17 cellular contexts compared by ENCODE assay signal in the genomic region with DNA sequence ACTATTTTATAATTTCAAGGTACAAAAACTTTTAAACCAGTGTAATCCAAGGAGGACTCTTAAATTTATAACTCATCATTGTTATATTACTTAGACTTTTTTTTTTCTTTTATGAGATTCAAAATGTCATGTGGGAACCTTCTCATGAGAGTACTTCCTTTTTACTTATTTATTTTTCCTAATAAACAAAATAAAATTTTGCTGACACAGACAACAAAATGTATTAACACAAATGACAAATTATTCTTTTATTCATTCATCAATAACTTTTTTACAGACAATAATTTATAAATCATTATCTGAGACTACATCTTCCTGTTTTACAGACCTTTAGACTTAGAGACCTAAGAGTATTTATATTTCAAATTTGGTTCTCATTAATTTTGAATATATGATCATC.
DNase-seq lines count a peak whose midpoint lies in the region; ATAC-seq, FAIRE-seq and TF ChIP-seq lines count a peak whose summit lies in the region.
"Had no signal": no experiment of that assay in that cellular context is flagged by ENCODE, and none has a peak within 500 bp of the region (broad histone marks: within the 10 kb centered on the region; RNA-seq: fewer than 3 reads in every experiment).

No MANE protein-coding gene starts in this region.

- intact Hi-C loops in HepG2 (cut with micrococcal nuclease; ENCODE audit: unreplicated experiment): no loop called here
- intact Hi-C loops in right lobe of liver (cut with DNase I): no loop called here
- intact Hi-C loops in pancreas (cut with DNase I): no loop called here
- intact Hi-C loops in ovary (cut with DNase I): no loop called here

- peaks cover 5% of the 10 kb centered on the region for H3K9me3 ChIP-seq in HepG2 (ENCODE audit: low read length)
- H3K9me3 ChIP-seq in right lobe of liver: no peaks in the 10 kb centered on the region
- H3K9me3 ChIP-seq in astrocyte (ENCODE audit: insufficient read depth, low read depth, low read length): no peaks in the 10 kb centered on the region
- H3K9me3 ChIP-seq in pancreas: peaks cover 0 to 5% (median 0%) of the 10 kb centered on the region in 4 donors
- H3K9me3 ChIP-seq in ovary: no peaks in the 10 kb centered on the region

- no peaks in the 10 kb centered on the region for H3K36me3 ChIP-seq in HepG2 (replicated peaks in 1 of 2; ENCODE audit: control insufficient read depth in 1 of 2, insufficient read depth in 2 of 2, low read length in 2 of 2)
- H3K36me3 ChIP-seq in right lobe of liver: no peaks in the 10 kb centered on the region
- no peaks in the 10 kb centered on the region for H3K36me3 ChIP-seq in astrocyte (ENCODE audit: insufficient read depth, low read length)
- no peaks in the 10 kb centered on the region for H3K36me3 ChIP-seq in pancreas
- H3K36me3 ChIP-seq in ovary: no peaks in the 10 kb centered on the region
- H3K36me3 ChIP-seq: BLaER1 had no signal

- no peak for FAIRE-seq in HepG2 (lab: Jason Lieb, UNC)
- no peak for FAIRE-seq in astrocyte (lab: Jason Lieb, UNC)
- FAIRE-seq in pancreas (lab: Jason Lieb, UNC): peak; percentile 29
- FAIRE-seq: HTR-8/SVneo had no signal

- TF ChIP-seq EP300 in HepG2 (IDR thresholded peaks at IDR 0.05; ENCODE audit: low read depth in 2 of 2, low read length in 2 of 2) (no peak), HepG2 (CRISPR knock-in tag; IDR thresholded peaks at IDR 0.05; ENCODE audit: borderline replicate concordance) (no peak), ovary (IDR thresholded peaks at IDR 0.05) (no peak)

- no peak for ATAC-seq in HepG2
- ATAC-seq in right lobe of liver: no peak
- ATAC-seq in foreskin keratinocyte: no peak
- no peak for ATAC-seq in pancreas

- TF ChIP-seq CTCF in HepG2 (CRISPR knock-in tag; IDR thresholded peaks at IDR 0.05) (no peak), right lobe of liver (IDR thresholded peaks at IDR 0.05) (no peak), astrocyte (IDR thresholded peaks at IDR 0.05; ENCODE audit: insufficient read depth, low read depth, low read length) (no peak), foreskin keratinocyte (conservative IDR thresholded peaks at IDR 0.05) (no peak), pancreas (IDR thresholded peaks at IDR 0.05) (no peak), ovary (IDR thresholded peaks at IDR 0.05) (no peak)

- H3K4me2 ChIP-seq in HepG2 (ENCODE audit: low read depth, low read length): no peak overlapping the region
- no peak overlapping the region for H3K4me2 ChIP-seq in astrocyte (ENCODE audit: low read length)
- H3K4me2 ChIP-seq: BLaER1 had no signal

- CTCF ChIA-PET in HepG2 (lab: Yijun Ruan, JAX; ENCODE audit: low intra/inter-chr PET ratio, low total read pairs): no interaction called here

- no TSS peak for BruUV-seq in HepG2 (replicated peaks; lab: Mats Ljungman, UMichigan)

- peaks cover 20% of the 10 kb centered on the region for H3K9me3 Mint-ChIP-seq in astrocyte (ENCODE audit: unreplicated experiment)

- peaks cover 11% of the 10 kb centered on the region for H3K4me1 Mint-ChIP-seq in astrocyte (ENCODE audit: low read depth, unreplicated experiment)
- H3K4me1 Mint-ChIP-seq: CD14-positive monocyte; CD4-positive, alpha-beta memory T cell had no signal

- POLR2A ChIA-PET in HepG2 (lab: Yijun Ruan, JAX): no interaction called here

- H4K20me1 ChIP-seq in HepG2 (ENCODE audit: insufficient read depth, low read length): no peaks in the 10 kb centered on the region
- H4K20me1 ChIP-seq in astrocyte (ENCODE audit: insufficient read depth, low read length): no peaks in the 10 kb centered on the region
- H4K20me1 ChIP-seq: BLaER1 had no signal

- H3K9ac ChIP-seq in HepG2 (ENCODE audit: insufficient read depth, low read depth, low read length): no peak overlapping the region
- H3K9ac ChIP-seq in astrocyte (ENCODE audit: low read length): no peak overlapping the region
- H3K9ac ChIP-seq: BLaER1 had no signal

- H3K36me3 Mint-ChIP-seq in astrocyte (ENCODE audit: low read depth, unreplicated experiment): peaks cover 10% of the 10 kb centered on the region
- H3K36me3 Mint-ChIP-seq: CD14-positive monocyte had no signal

- H3K79me2 ChIP-seq in HepG2 (ENCODE audit: insufficient read depth, low read length): no peaks in the 10 kb centered on the region
- no peaks in the 10 kb centered on the region for H3K79me2 ChIP-seq in astrocyte (ENCODE audit: insufficient read depth, low read length)

- H3K4me1 ChIP-seq in HepG2 (ENCODE audit: insufficient read depth, low read length) (no peaks in the 10 kb centered on the region), right lobe of liver (peaks cover 0 to 3% (median 0%) of the 10 kb centered on the region in 4 donors), astrocyte (ENCODE audit: insufficient read depth, low read length) (peaks cover 7% of the 10 kb centered on the region), foreskin keratinocyte (peaks cover 15% of the 10 kb centered on the region), pancreas (no peaks in the 10 kb centered on the region), ovary (ENCODE audit: insufficient read depth) (no peaks in the 10 kb centered on the region)

- in situ Hi-C loops in HepG2 (cut with HindIII; ENCODE audit: extremely low pct_ligation_motif_present, low pct_unique_long_range_greater_than_20kb): no loop called here

- no peak for TF ChIP-seq POLR2A in HepG2 (IDR thresholded peaks at IDR 0.05; ENCODE audit: insufficient read depth in 1 of 2, low read depth in 2 of 2, low read length in 2 of 2)
- no peak for TF ChIP-seq POLR2A in right lobe of liver (IDR thresholded peaks at IDR 0.05)
- TF ChIP-seq POLR2A in ovary (IDR thresholded peaks at IDR 0.05): no peak

- H3K4me3 Mint-ChIP-seq in astrocyte (ENCODE audit: unreplicated experiment): no peak overlapping the region
- H3K4me3 Mint-ChIP-seq: CD14-positive monocyte; CD4-positive, alpha-beta memory T cell; H9 had no signal

- no peaks in the 10 kb centered on the region for H3K27me3 ChIP-seq in HepG2 (ENCODE audit: control insufficient read depth in 1 of 2, insufficient read depth in 2 of 2, low read length in 2 of 2)
- H3K27me3 ChIP-seq in right lobe of liver: no peaks in the 10 kb centered on the region
- H3K27me3 ChIP-seq in astrocyte (ENCODE audit: insufficient read depth, low read length): no peaks in the 10 kb centered on the region
- H3K27me3 ChIP-seq in foreskin keratinocyte: no peaks in the 10 kb centered on the region
- no peaks in the 10 kb centered on the region for H3K27me3 ChIP-seq in pancreas
- H3K27me3 ChIP-seq in ovary: no peaks in the 10 kb centered on the region
- H3K27me3 ChIP-seq: BLaER1 had no signal

- H3K4me3 ChIP-seq in HepG2 (replicated peaks in 1 of 3; ENCODE audit: insufficient read depth in 1 of 3, low read depth in 2 of 3, low read length in 3 of 3): no peak overlapping the region
- no peak overlapping the region for H3K4me3 ChIP-seq in right lobe of liver
- no peak overlapping the region for H3K4me3 ChIP-seq in astrocyte (ENCODE audit: insufficient read depth, low read depth, low read length)
- H3K4me3 ChIP-seq in pancreas: no peak overlapping the region
- H3K4me3 ChIP-seq in ovary: no peak overlapping the region
- H3K4me3 ChIP-seq: BLaER1 had no signal

- no peak overlapping the region for H2AFZ ChIP-seq in HepG2 (ENCODE audit: low read length)
- H2AFZ ChIP-seq in astrocyte (ENCODE audit: low read depth, low read length): no peak overlapping the region

- no peaks in the 10 kb centered on the region for H3K27me3 Mint-ChIP-seq in astrocyte (ENCODE audit: low read depth, unreplicated experiment)
- H3K27me3 Mint-ChIP-seq: CD4-positive, alpha-beta memory T cell had no signal

- no peak for TF ChIP-seq RAD21 in HepG2 (CRISPR knock-in tag; IDR thresholded peaks at IDR 0.05)

- no peak overlapping the region for H3K27ac ChIP-seq in HepG2 (ENCODE audit: extremely low read length, insufficient read depth, low read length)
- no peak overlapping the region for H3K27ac ChIP-seq in right lobe of liver
- peak overlapping the region; percentile 35 for H3K27ac ChIP-seq in astrocyte (ENCODE audit: low read depth, low read length)
- peak overlapping the region; percentile 95 for H3K27ac ChIP-seq in foreskin keratinocyte
- no peak overlapping the region for H3K27ac ChIP-seq in pancreas
- H3K27ac ChIP-seq in ovary: no peak overlapping the region
- H3K27ac ChIP-seq: 22Rv1, BLaER1 had no signal

- H3K27ac Mint-ChIP-seq in astrocyte (ENCODE audit: unreplicated experiment): no peak overlapping the region
- H3K27ac Mint-ChIP-seq: CD14-positive monocyte; CD4-positive, alpha-beta memory T cell; H9 had no signal

- DNase-seq in HepG2 (ENCODE audit: low spot score) (no peak), right lobe of liver (no peak), astrocyte (ENCODE audit: low read depth) (no peak), foreskin keratinocyte (no peak), pancreas (no peak), activated gamma-delta T cell (lab: John Stamatoyannopoulos, UW) (no peak), ovary (no peak), DMS153 (lab: John Stamatoyannopoulos, UW) (no peak)
- DNase-seq: CD4-positive, alpha-beta memory T cell; DMS53; GF-D8; GOT3; H9 had no signal

TF ChIP-seq in HepG2, 621 proteins besides CTCF, POLR2A, EP300 and RAD21:
- TF ChIP-seq ZNF382 (CRISPR knock-in tag; IDR thresholded peaks at IDR 0.05; ENCODE audit: borderline replicate concordance) (no peak), SIN3B (IDR thresholded peaks at IDR 0.05; ENCODE audit: low read length) (no peak), SAFB2 (CRISPR knock-in tag; IDR thresholded peaks at IDR 0.05; ENCODE audit: borderline replicate concordance, low read depth) (no peak), MAFK (conservative IDR thresholded peaks at IDR 0.05 in 1 of 2, IDR thresholded peaks at IDR 0.05 in 1 of 2; ENCODE audit: low read length in 2 of 2) (peak; percentile 31 to 77; a peak in 2 of 4 replicates), MTERF4 (CRISPR knock-in tag; IDR thresholded peaks at IDR 0.05) (no peak), MTF1 (CRISPR knock-in tag; IDR thresholded peaks at IDR 0.05) (no peak), SPEN (CRISPR knock-in tag; IDR thresholded peaks at IDR 0.05; ENCODE audit: low read depth) (no peak), MTA3 (CRISPR knock-in tag; IDR thresholded peaks at IDR 0.05) (no peak), ISX (CRISPR knock-in tag; conservative IDR thresholded peaks at IDR 0.05) (no peak), MAFF (IDR thresholded peaks at IDR 0.05; ENCODE audit: low read depth, low read length) (peak; percentile 49; the same call in 1 of the 2 replicates)

Comparison
In these comparisons a context has a peak if more than half of its experiments do, and no peak if none do; other contexts are left out.
1. H3K27ac ChIP-seq: peak in astrocyte (single experiment) and foreskin keratinocyte (single experiment); none in HepG2 (single experiment), right lobe of liver (0 of 3), pancreas (0 of 4) and ovary (0 of 2).